Comparison of ENCODE assay signal across 33 cellular contexts in the genomic region with DNA sequence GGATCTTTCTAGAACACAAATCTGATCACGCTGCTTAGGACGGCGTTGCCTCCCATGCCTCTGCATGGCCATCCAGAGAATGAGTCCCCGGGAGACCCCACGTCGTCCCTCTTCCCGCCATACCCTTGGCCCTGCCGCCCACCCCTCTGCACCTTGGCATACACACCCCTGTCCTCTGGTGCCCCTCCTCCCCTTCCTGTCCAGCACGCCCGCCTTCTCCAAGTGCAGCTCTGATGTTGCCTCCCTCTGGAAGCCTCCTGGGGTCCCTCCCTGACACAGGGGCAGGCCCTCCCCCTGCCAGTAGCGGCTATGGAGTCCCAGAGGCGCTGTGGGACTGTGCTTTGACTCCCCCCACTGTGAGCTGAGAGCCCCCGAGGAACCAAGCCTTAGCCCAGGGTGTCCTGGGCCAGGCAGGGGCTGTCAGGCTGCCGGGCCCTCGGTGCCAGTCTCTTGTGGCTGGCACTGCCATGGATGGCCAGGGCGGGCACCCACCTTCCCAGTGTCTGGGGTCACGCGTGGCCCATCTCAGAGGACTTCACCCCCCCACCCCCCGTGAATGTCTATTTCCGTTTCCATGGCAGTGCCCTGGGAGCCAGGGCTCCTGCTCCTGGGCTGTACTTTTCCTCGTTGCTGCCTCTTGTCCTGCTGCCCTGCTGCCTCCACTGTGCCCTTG.
"Had no signal": no experiment of that assay in that cellular context is flagged by ENCODE, and none has a peak within 500 bp of the region (broad histone marks: within the 10 kb centered on the region; RNA-seq: fewer than 3 reads in every experiment).

No MANE protein-coding gene starts in this region.

- H3K4me3 ChIP-seq: adrenal gland, breast epithelium, MG63 had no signal

- DNase-seq: activated CD4-positive, alpha-beta memory T cell treated with anti-CD3 and anti-CD28 coated beads for 36 hours; activated CD4-positive, alpha-beta T cell treated with anti-CD3 and anti-CD28 coated beads, Interleukin-2, amount 10 ng/mL, durations not matched to agents 7 days and 5 days; activated CD4-positive, CD25-positive, alpha-beta regulatory T cell; activated CD8-positive, alpha-beta memory T cell treated with anti-CD3 and anti-CD28 coated beads, Interleukin-2, amount 50 U/mL, for 4 hours; activated naive CD4-positive, alpha-beta T cell treated with anti-CD3 and anti-CD28 coated beads, Interleukin-2, amount 50 U/mL, for 16 hours; activated naive CD8-positive, alpha-beta T cell treated with anti-CD3 and anti-CD28 coated beads, Interleukin-2, amount 10 ng/mL, durations not matched to agents 7 days and 5 days; activated T-cell treated with anti-CD3 and anti-CD28 coated beads, Interleukin-2, amount 50 U/mL, for 72 hours; adrenal gland; anterior cingulate cortex; central memory CD4-positive, alpha-beta T cell; MG63; MV-4-11; NCI-H1092 treated with DMSO at 0.1 percent for 48 hours; NCI-H1417 treated with DMSO at 0.1 percent for 48 hours; NCI-H1694; NCI-H2029; NCI-H2107; NCI-H2171 treated with DMSO at 0.1 percent for 48 hours; NCI-H226; NCI-H510A; NCI-H526 treated with DMSO at 0.1 percent for 48 hours; NCI-H82; OCI-M1; RPMI8226; SHP77; T-cell; T-helper 2 cell; T1000 had no signal

- FAIRE-seq: TTC549 had no signal

- ATAC-seq: activated T-cell treated with anti-CD3 and anti-CD28 coated beads, Interleukin-2, amount 50 U/mL, for 72 hours; Panc1 had no signal

- H3K4me1 Mint-ChIP-seq: activated CD4-positive, alpha-beta T cell treated with anti-CD3 and anti-CD28 coated beads, Interleukin-2, amount 10 ng/mL, durations not matched to agents 7 days and 5 days; activated naive CD8-positive, alpha-beta T cell treated with anti-CD3 and anti-CD28 coated beads, Interleukin-2, amount 10 ng/mL, durations not matched to agents 7 days and 5 days; T-cell had no signal

- H3K36me3 Mint-ChIP-seq: activated CD4-positive, alpha-beta memory T cell treated with anti-CD3 and anti-CD28 coated beads for 36 hours; activated naive CD8-positive, alpha-beta T cell treated with anti-CD3 and anti-CD28 coated beads, Interleukin-2, amount 10 ng/mL, durations not matched to agents 7 days and 5 days; T-cell had no signal

- H3K9me3 ChIP-seq: adrenal gland, breast epithelium, MG63 had no signal

- H3K27ac Mint-ChIP-seq: activated CD4-positive, alpha-beta memory T cell treated with anti-CD3 and anti-CD28 coated beads for 36 hours; activated CD4-positive, alpha-beta T cell treated with anti-CD3 and anti-CD28 coated beads, Interleukin-2, amount 10 ng/mL, durations not matched to agents 7 days and 5 days; activated naive CD8-positive, alpha-beta T cell treated with anti-CD3 and anti-CD28 coated beads, Interleukin-2, amount 10 ng/mL, durations not matched to agents 7 days and 5 days; activated T-cell treated with anti-CD3 and anti-CD28 coated beads, Interleukin-2, amount 50 U/mL, for 72 hours; activated T-helper 2 cell treated with anti-CD3 and anti-CD28 coated beads, Interferon-gamma antibody, Interleukin-2, Interleukin-4, amounts not matched to agents 10 μg/mL and 5 μg/mL and 100 μg/mL, durations not matched to agents 14 hours and 24 hours and 36 hours; T-cell had no signal

- H3K27me3 Mint-ChIP-seq: activated CD4-positive, alpha-beta T cell treated with anti-CD3 and anti-CD28 coated beads, Interleukin-2, amount 10 ng/mL, durations not matched to agents 7 days and 5 days; activated naive CD8-positive, alpha-beta T cell treated with anti-CD3 and anti-CD28 coated beads, Interleukin-2, amount 10 ng/mL, durations not matched to agents 7 days and 5 days had no signal

- H3K9me3 Mint-ChIP-seq: activated CD4-positive, alpha-beta memory T cell treated with anti-CD3 and anti-CD28 coated beads for 36 hours; activated CD4-positive, alpha-beta T cell treated with anti-CD3 and anti-CD28 coated beads, Interleukin-2, amount 10 ng/mL, durations not matched to agents 7 days and 5 days; activated naive CD8-positive, alpha-beta T cell treated with anti-CD3 and anti-CD28 coated beads, Interleukin-2, amount 10 ng/mL, durations not matched to agents 7 days and 5 days; activated T-cell treated with anti-CD3 and anti-CD28 coated beads, Interleukin-2, amount 50 U/mL, for 72 hours; activated T-helper 2 cell treated with anti-CD3 and anti-CD28 coated beads, Interferon-gamma antibody, Interleukin-2, Interleukin-4, amounts not matched to agents 10 μg/mL and 5 μg/mL and 100 μg/mL, durations not matched to agents 14 hours and 24 hours and 36 hours; T-cell had no signal

- H3K27ac ChIP-seq: breast epithelium, VCaP had no signal

- H3K4me3 Mint-ChIP-seq: activated CD4-positive, alpha-beta memory T cell treated with anti-CD3 and anti-CD28 coated beads for 36 hours; activated CD4-positive, alpha-beta T cell treated with anti-CD3 and anti-CD28 coated beads, Interleukin-2, amount 10 ng/mL, durations not matched to agents 7 days and 5 days; activated naive CD8-positive, alpha-beta T cell treated with anti-CD3 and anti-CD28 coated beads, Interleukin-2, amount 10 ng/mL, durations not matched to agents 7 days and 5 days; activated T-cell treated with anti-CD3 and anti-CD28 coated beads, Interleukin-2, amount 50 U/mL, for 72 hours; T-cell had no signal

- H3K36me3 ChIP-seq: adrenal gland, breast epithelium, MG63 had no signal

- H3K27me3 ChIP-seq: adrenal gland, MG63 had no signal
